In the genomic region with DNA sequence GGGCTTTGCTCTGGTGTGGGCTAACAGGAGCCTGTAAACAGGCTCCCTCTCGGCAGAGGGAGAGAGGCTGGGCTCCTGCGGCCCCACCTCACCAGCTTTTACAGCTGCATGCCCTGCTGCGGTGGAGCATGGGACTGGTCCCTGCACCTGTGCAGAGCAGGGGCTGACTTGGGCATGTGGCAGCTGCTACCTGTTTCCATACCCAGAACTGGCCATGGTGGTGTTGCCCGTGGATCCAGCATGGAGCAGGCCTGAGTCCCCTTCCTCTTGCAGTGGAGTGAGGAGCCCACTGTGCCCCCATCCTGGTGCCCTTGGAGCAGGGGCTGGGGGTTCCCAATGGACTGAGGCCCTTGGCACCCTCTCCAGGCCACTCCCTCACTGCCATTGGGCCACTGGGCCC, we compare ENCODE assay signal across 27 cellular contexts.
"Had no signal": no experiment of that assay in that cellular context is flagged by ENCODE, and none has a peak within 500 bp of the region (broad histone marks: within the 10 kb centered on the region; RNA-seq: fewer than 3 reads in every experiment).

No MANE protein-coding gene starts in this region.

- H3K4me1 Mint-ChIP-seq: activated CD4-positive, alpha-beta T cell treated with anti-CD3 and anti-CD28 coated beads for 36 hours; activated CD4-positive, alpha-beta T cell treated with anti-CD3 and anti-CD28 coated beads, Interleukin-2, amount 10 ng/mL, durations not matched to agents 24 days and 14 days; activated CD8-positive, alpha-beta memory T cell treated with anti-CD3 and anti-CD28 coated beads, Interleukin-2, amount 10 ng/mL, durations not matched to agents 7 days and 5 days had no signal

- H3K4me3 Mint-ChIP-seq: activated CD4-positive, alpha-beta memory T cell treated with anti-CD3 and anti-CD28 coated beads for 36 hours; activated CD4-positive, alpha-beta T cell treated with anti-CD3 and anti-CD28 coated beads for 36 hours; activated CD4-positive, alpha-beta T cell treated with anti-CD3 and anti-CD28 coated beads, Interleukin-2, amount 10 ng/mL, durations not matched to agents 24 days and 14 days; activated CD8-positive, alpha-beta memory T cell treated with anti-CD3 and anti-CD28 coated beads, Interleukin-2, amount 10 ng/mL, durations not matched to agents 7 days and 5 days; activated CD8-positive, alpha-beta T cell treated with anti-CD3 and anti-CD28 coated beads, Interleukin-2, amount 10 ng/mL, durations not matched to agents 7 days and 5 days; activated naive CD4-positive, alpha-beta T cell treated with anti-CD3 and anti-CD28 coated beads for 36 hours; activated naive CD4-positive, alpha-beta T cell treated with anti-CD3 and anti-CD28 coated beads, Interleukin-2, amount 50 U/mL, for 24 hours; activated naive CD8-positive, alpha-beta T cell treated with anti-CD3 and anti-CD28 coated beads for 36 hours; activated naive CD8-positive, alpha-beta T cell treated with anti-CD3 and anti-CD28 coated beads, Interleukin-2, amount 50 U/mL, for 24 hours; activated T-helper 1 cell treated with anti-CD3 and anti-CD28 coated beads, Interleukin-12 subunit alpha, Interleukin-12 subunit beta, Interleukin-2, Interleukin-4 antibody, amounts not matched to agents 30 ng/mL and 10 ng/mL and 1 ng/mL, durations not matched to agents 14 hours and 24 hours and 36 hours had no signal

- H3K36me3 ChIP-seq: adrenal gland, colonic mucosa had no signal

- H3K27ac Mint-ChIP-seq: activated CD4-positive, alpha-beta memory T cell treated with anti-CD3 and anti-CD28 coated beads for 36 hours; activated CD4-positive, alpha-beta T cell treated with anti-CD3 and anti-CD28 coated beads for 36 hours; activated CD4-positive, alpha-beta T cell treated with anti-CD3 and anti-CD28 coated beads, Interleukin-2, amount 10 ng/mL, durations not matched to agents 24 days and 14 days; activated CD8-positive, alpha-beta memory T cell treated with anti-CD3 and anti-CD28 coated beads, Interleukin-2, amount 10 ng/mL, durations not matched to agents 7 days and 5 days; activated CD8-positive, alpha-beta T cell treated with anti-CD3 and anti-CD28 coated beads, Interleukin-2, amount 10 ng/mL, durations not matched to agents 7 days and 5 days; activated naive CD4-positive, alpha-beta T cell treated with anti-CD3 and anti-CD28 coated beads for 36 hours; activated naive CD4-positive, alpha-beta T cell treated with anti-CD3 and anti-CD28 coated beads, Interleukin-2, amount 50 U/mL, for 24 hours; activated naive CD8-positive, alpha-beta T cell treated with anti-CD3 and anti-CD28 coated beads for 36 hours; activated naive CD8-positive, alpha-beta T cell treated with anti-CD3 and anti-CD28 coated beads, Interleukin-2, amount 50 U/mL, for 24 hours; activated T-helper 1 cell treated with anti-CD3 and anti-CD28 coated beads, Interleukin-12 subunit alpha, Interleukin-12 subunit beta, Interleukin-2, Interleukin-4 antibody, amounts not matched to agents 30 ng/mL and 10 ng/mL and 1 ng/mL, durations not matched to agents 14 hours and 24 hours and 36 hours; activated T-helper 2 cell treated with anti-CD3 and anti-CD28 coated beads, Interferon-gamma antibody, Interleukin-2, Interleukin-4, amounts not matched to agents 10 μg/mL and 5 μg/mL and 100 μg/mL, durations not matched to agents 14 hours and 24 hours and 36 hours had no signal

- ATAC-seq: activated CD4-positive, alpha-beta T cell treated with anti-CD3 and anti-CD28 coated beads for 36 hours; activated CD8-positive, alpha-beta memory T cell treated with anti-CD3 and anti-CD28 coated beads, Interleukin-2, amount 10 ng/mL, durations not matched to agents 7 days and 5 days; activated CD8-positive, alpha-beta T cell treated with anti-CD3 and anti-CD28 coated beads, Interleukin-2, amount 10 ng/mL, durations not matched to agents 7 days and 5 days; activated naive CD8-positive, alpha-beta T cell treated with anti-CD3 and anti-CD28 coated beads, Interleukin-2, amount 50 U/mL, for 24 hours; body of pancreas had no signal

- H3K4me3 ChIP-seq: adrenal gland, body of pancreas, colonic mucosa had no signal

- H3K36me3 Mint-ChIP-seq: activated CD4-positive, alpha-beta memory T cell treated with anti-CD3 and anti-CD28 coated beads for 36 hours; activated CD8-positive, alpha-beta memory T cell treated with anti-CD3 and anti-CD28 coated beads, Interleukin-2, amount 10 ng/mL, durations not matched to agents 7 days and 5 days; activated naive CD4-positive, alpha-beta T cell treated with anti-CD3 and anti-CD28 coated beads, Interleukin-2, amount 50 U/mL, for 24 hours; activated naive CD8-positive, alpha-beta T cell treated with anti-CD3 and anti-CD28 coated beads for 36 hours had no signal

- DNase-seq: activated CD4-positive, alpha-beta memory T cell treated with anti-CD3 and anti-CD28 coated beads for 36 hours; activated CD4-positive, alpha-beta T cell treated with anti-CD3 and anti-CD28 coated beads for 36 hours; activated CD4-positive, alpha-beta T cell treated with anti-CD3 and anti-CD28 coated beads, Interleukin-2, amount 10 ng/mL, durations not matched to agents 24 days and 14 days; activated CD4-positive, CD25-positive, alpha-beta regulatory T cell; activated CD4-positive, CD25-positive, alpha-beta regulatory T cell treated with anti-CD3 and anti-CD28 coated beads, Interleukin-2, amount 50 U/mL, for 72 hours; activated CD8-positive, alpha-beta memory T cell treated with anti-CD3 and anti-CD28 coated beads, Interleukin-2, amount 10 ng/mL, durations not matched to agents 7 days and 5 days; activated CD8-positive, alpha-beta memory T cell treated with anti-CD3 and anti-CD28 coated beads, Interleukin-2, amount 50 U/mL, for 4 hours; activated CD8-positive, alpha-beta T cell treated with anti-CD3 and anti-CD28 coated beads, Interleukin-2, amount 10 ng/mL, durations not matched to agents 7 days and 5 days; activated effector memory CD4-positive, alpha-beta T cell treated with anti-CD3 and anti-CD28 coated beads, Interleukin-2, amount 50 U/mL, for 16 hours; activated naive CD4-positive, alpha-beta T cell treated with anti-CD3 and anti-CD28 coated beads for 36 hours; activated naive CD8-positive, alpha-beta T cell treated with anti-CD3 and anti-CD28 coated beads for 36 hours; activated naive CD8-positive, alpha-beta T cell treated with anti-CD3 and anti-CD28 coated beads, Interleukin-2, amount 50 U/mL, for 24 hours; activated T-cell treated with anti-CD3 and anti-CD28 coated beads, Interleukin-2, amount 50 U/mL, for 1 hour; activated T-cell treated with anti-CD3 and anti-CD28 coated beads, Interleukin-2, amount 50 U/mL, for 48 hours; adrenal gland; amygdala; aorta; body of pancreas; caudate nucleus; colonic mucosa; effector CD8-positive, alpha-beta T cell; foreskin fibroblast; T-helper 2 cell had no signal

- H3K27ac ChIP-seq: adrenal gland, body of pancreas, colonic mucosa, epithelial cell of prostate had no signal

- H3K4me1 ChIP-seq: adrenal gland, body of pancreas, colonic mucosa had no signal

- H3K9me3 Mint-ChIP-seq: activated CD4-positive, alpha-beta memory T cell treated with anti-CD3 and anti-CD28 coated beads for 36 hours; activated CD4-positive, alpha-beta T cell treated with anti-CD3 and anti-CD28 coated beads, Interleukin-2, amount 10 ng/mL, durations not matched to agents 24 days and 14 days; activated naive CD4-positive, alpha-beta T cell treated with anti-CD3 and anti-CD28 coated beads for 36 hours; activated naive CD4-positive, alpha-beta T cell treated with anti-CD3 and anti-CD28 coated beads, Interleukin-2, amount 50 U/mL, for 24 hours; activated naive CD8-positive, alpha-beta T cell treated with anti-CD3 and anti-CD28 coated beads for 36 hours; activated naive CD8-positive, alpha-beta T cell treated with anti-CD3 and anti-CD28 coated beads, Interleukin-2, amount 50 U/mL, for 24 hours; activated T-helper 1 cell treated with anti-CD3 and anti-CD28 coated beads, Interleukin-12 subunit alpha, Interleukin-12 subunit beta, Interleukin-2, Interleukin-4 antibody, amounts not matched to agents 30 ng/mL and 10 ng/mL and 1 ng/mL, durations not matched to agents 14 hours and 24 hours and 36 hours; activated T-helper 2 cell treated with anti-CD3 and anti-CD28 coated beads, Interferon-gamma antibody, Interleukin-2, Interleukin-4, amounts not matched to agents 10 μg/mL and 5 μg/mL and 100 μg/mL, durations not matched to agents 14 hours and 24 hours and 36 hours had no signal

- H3K9me3 ChIP-seq: adrenal gland, body of pancreas, colonic mucosa had no signal

- H3K27me3 ChIP-seq: adrenal gland, body of pancreas, colonic mucosa had no signal
